In the genomic region with DNA sequence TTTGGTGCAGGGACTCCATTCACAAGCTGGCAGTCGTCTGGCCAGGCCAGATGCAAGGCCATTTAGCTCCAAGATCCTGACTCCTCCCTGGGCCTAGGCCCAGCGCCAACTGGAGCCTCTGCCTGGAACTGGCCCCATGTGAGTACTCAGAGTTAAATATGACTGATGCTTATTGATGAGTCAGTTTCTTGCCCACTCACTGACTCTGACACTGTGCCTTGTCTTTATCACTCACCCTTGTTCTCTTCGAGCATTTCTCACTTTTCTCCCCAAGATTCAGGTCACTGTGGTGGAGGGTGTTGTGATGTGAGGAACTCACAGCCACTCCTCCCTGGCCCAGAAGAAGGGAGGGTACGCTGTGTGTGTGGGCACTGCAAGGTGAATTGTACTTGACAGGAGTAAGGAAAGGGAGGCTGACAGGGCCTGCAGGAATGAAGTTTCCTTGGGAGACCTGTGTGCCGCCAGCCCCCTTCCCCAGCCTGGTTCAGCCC, we compare ENCODE assay signal across 11 cellular contexts. TPM values are rescaled to one million over a fixed set of nuclear protein-coding genes. Genes with fewer than 3 reads are reported as not detected.
DNase-seq lines count a peak whose midpoint lies in the region; ATAC-seq, FAIRE-seq and TF ChIP-seq lines count a peak whose summit lies in the region.
"Had no signal": no experiment of that assay in that cellular context is flagged by ENCODE, and none has a peak within 500 bp of the region (broad histone marks: within the 10 kb centered on the region; RNA-seq: fewer than 3 reads in every experiment).

No MANE protein-coding gene starts in this region.

- TF ChIP-seq CTCF in right lobe of liver (IDR thresholded peaks at IDR 0.05) = no peak
- TF ChIP-seq CTCF in HepG2 (CRISPR knock-in tag; IDR thresholded peaks at IDR 0.05) = no peak
- no peak for TF ChIP-seq CTCF in brain microvascular endothelial cell (IDR thresholded peaks at IDR 0.05; ENCODE audit: low read depth, low read length, missing control alignments)
- no peak for TF ChIP-seq CTCF in kidney (IDR thresholded peaks at IDR 0.05; ENCODE audit: borderline replicate concordance, extremely low read depth, insufficient read depth)

- no peak for FAIRE-seq in HepG2 (lab: Jason Lieb, UNC)
- no peak for FAIRE-seq in kidney (lab: Jason Lieb, UNC)

- H3K4me3 ChIP-seq in right lobe of liver = no peak overlapping the region
- no peak overlapping the region for H3K4me3 ChIP-seq in HepG2 (replicated peaks in 1 of 3; ENCODE audit: insufficient read depth in 1 of 3, low read depth in 2 of 3, low read length in 3 of 3)
- no peak overlapping the region for H3K4me3 ChIP-seq in brain microvascular endothelial cell (ENCODE audit: low read depth, low read length)
- no peak overlapping the region for H3K4me3 ChIP-seq in kidney (ENCODE audit: low read length in 2 of 2)
- H3K4me3 ChIP-seq: skin epidermis had no signal

- 69% methylated on average over 3 of the region's 5 CpGs for WGBS in right lobe of liver (ENCODE audit: insufficient coverage, low coverage, low lambda C conversion rate, missing lambda C conversion rate)
- WGBS in HepG2 (ENCODE audit: low lambda C conversion rate) = 97% methylated on average over 4 of the region's 5 CpGs

- ATAC-seq in right lobe of liver (peak; percentile 0 to 9 (median 4)), HepG2 (no peak), GM18511 (IDR thresholded peaks at IDR 0.05; ENCODE audit: unreplicated experiment) (no peak), HG03159 (IDR thresholded peaks at IDR 0.05; ENCODE audit: unreplicated experiment) (no peak)

- BruUV-seq in HepG2 (replicated peaks; lab: Mats Ljungman, UMichigan) = no TSS peak

- no peak overlapping the region for H3K4me2 ChIP-seq in HepG2 (ENCODE audit: low read depth, low read length)

- no peak overlapping the region for H2AFZ ChIP-seq in HepG2 (ENCODE audit: low read length)

- H3K27ac ChIP-seq in right lobe of liver (peak overlapping the region in 1 of 3 donors; percentile 34), HepG2 (ENCODE audit: extremely low read length, insufficient read depth, low read length) (no peak overlapping the region), brain microvascular endothelial cell (peak overlapping the region; percentile 21), kidney (ENCODE audit: low read depth in 2 of 2, low read length in 2 of 2) (peak overlapping the region in 1 of 2 donors; percentile 32)
- H3K27ac ChIP-seq: epithelial cell of prostate had no signal

- TF ChIP-seq POLR2A in right lobe of liver (IDR thresholded peaks at IDR 0.05) (no peak), HepG2 (IDR thresholded peaks at IDR 0.05; ENCODE audit: insufficient read depth in 1 of 2, low read depth in 2 of 2, low read length in 2 of 2) (no peak)

- no peak for TF ChIP-seq EP300 in HepG2 (IDR thresholded peaks at IDR 0.05; ENCODE audit: low read depth in 2 of 2, low read length in 2 of 2)
- no peak for TF ChIP-seq EP300 in HepG2 (CRISPR knock-in tag; IDR thresholded peaks at IDR 0.05; ENCODE audit: borderline replicate concordance)

- TF ChIP-seq RAD21 in HepG2 (CRISPR knock-in tag; IDR thresholded peaks at IDR 0.05) = no peak

- H3K36me3 ChIP-seq in right lobe of liver (peaks cover 0 to 9% (median 2%) of the 10 kb centered on the region in 4 donors), HepG2 (replicated peaks in 1 of 2; ENCODE audit: control insufficient read depth in 1 of 2, insufficient read depth in 2 of 2, low read length in 2 of 2) (peaks cover 4 to 14% of the 10 kb centered on the region in 2 experiments; a peak in 3 of 5 replicates), brain microvascular endothelial cell (replicated peaks) (no peaks in the 10 kb centered on the region), kidney (ENCODE audit: control insufficient read depth in 1 of 2, insufficient read depth in 2 of 2, low read length in 2 of 2) (no peaks in the 10 kb centered on the region)

- intact Hi-C loops in right lobe of liver (cut with DNase I) (loop anchor here in 1 of 2 donors (10.0 kb wide), 1 partner anchor 63 kb away; no protein-coding TSS in a partner anchor), HepG2 (cut with micrococcal nuclease; ENCODE audit: unreplicated experiment) (no loop called here), kidney (cut with DNase I) (no loop called here)

- in situ Hi-C loops in HepG2 (cut with HindIII; ENCODE audit: extremely low pct_ligation_motif_present, low pct_unique_long_range_greater_than_20kb) (no loop called here), brain microvascular endothelial cell (cut with HindIII; ENCODE audit: low pct_ligation_motif_present, low sequenced_read_pairs) (no loop called here)

- H3K4me1 ChIP-seq in right lobe of liver (peaks cover 0 to 76% (median 23%) of the 10 kb centered on the region in 4 donors), HepG2 (ENCODE audit: insufficient read depth, low read length) (peaks cover 27% of the 10 kb centered on the region), kidney (ENCODE audit: control insufficient read depth in 1 of 2, insufficient read depth in 1 of 2, low read depth in 1 of 2, low read length in 2 of 2) (peaks cover 9 to 44% of the 10 kb centered on the region in 2 donors)

- POLR2A ChIA-PET in HepG2 (lab: Yijun Ruan, JAX) = no interaction called here

- no peaks in the 10 kb centered on the region for H3K79me2 ChIP-seq in HepG2 (ENCODE audit: insufficient read depth, low read length)

- H3K27me3 ChIP-seq in right lobe of liver (no peaks in the 10 kb centered on the region), HepG2 (ENCODE audit: control insufficient read depth in 1 of 2, insufficient read depth in 2 of 2, low read length in 2 of 2) (no peaks in the 10 kb centered on the region), brain microvascular endothelial cell (replicated peaks) (no peaks in the 10 kb centered on the region)

- CTCF ChIA-PET in HepG2 (lab: Yijun Ruan, JAX; ENCODE audit: low intra/inter-chr PET ratio, low total read pairs) = no interaction called here

- no peaks in the 10 kb centered on the region for H4K20me1 ChIP-seq in HepG2 (ENCODE audit: insufficient read depth, low read length)

- H3K9ac ChIP-seq in HepG2 (ENCODE audit: insufficient read depth, low read depth, low read length) (no peak overlapping the region), kidney (ENCODE audit: low read length in 2 of 2) (no peak overlapping the region)

- H3K9me3 ChIP-seq in right lobe of liver (no peaks in the 10 kb centered on the region), HepG2 (ENCODE audit: low read length) (no peaks in the 10 kb centered on the region), kidney (ENCODE audit: control insufficient read depth in 1 of 2, low read length in 2 of 2) (no peaks in the 10 kb centered on the region)

- peak in 2 of 3 donors; percentile 63 to 76 for DNase-seq in right lobe of liver
- no peak for DNase-seq in HepG2 (ENCODE audit: low spot score)
- peak; percentile 84 for DNase-seq in brain microvascular endothelial cell
- DNase-seq in kidney = peak; percentile 83
- no peak for DNase-seq in T-helper 9 cell
- no peak for DNase-seq in COR-L47 (lab: John Stamatoyannopoulos, UW)
- DNase-seq: NCI-H1417 had no signal

RNA-seq across cellular contexts. Expression of a gene that starts 23.2 kb away (rescaled TPM):
- total RNA-seq in right lobe of liver (10 to 100 TPM in 4 of 6 experiments, 1 to 10 TPM in 2; 7.0 to 25.6 (median 17.5) TPM), HepG2 (2016; rRNA removed; fragmentation: Illumina TruSeq; extraction: Trizol) (7.4 and 13.3 TPM in 2 replicates), kidney (27.4 TPM)
- 26.0 and 28.4 TPM in 2 replicates for total RNA-seq in HepG2 (2016; cell fraction: cytosol; rRNA removed; fragmentation: Illumina TruSeq; extraction: Trizol; ENCODE audit: low read depth)
- 6.5 and 14.0 TPM in 2 replicates for total RNA-seq in HepG2 (2016; cell fraction: insoluble cytoplasmic fraction; rRNA removed; fragmentation: Illumina TruSeq; extraction: Trizol)
- 29.9 and 31.6 TPM in 2 replicates for total RNA-seq in HepG2 (2016; cell fraction: membrane; rRNA removed; fragmentation: Illumina TruSeq; extraction: Trizol)
- total RNA-seq in HepG2 (2016; cell fraction: nucleus; rRNA removed; fragmentation: Illumina TruSeq; extraction: Trizol) = 10.2 and 12.2 TPM in 2 replicates
- polyA plus RNA-seq in HepG2 (2011; rRNA removed) (9.1 and 12.5 TPM in 2 replicates), kidney (ENCODE audit: insufficient read depth, low read depth, low replicate concordance) (72.8 TPM)
- 8.8 and 9.2 TPM in 2 replicates for polyA plus RNA-seq in HepG2 (2011; cell fraction: cytosol; rRNA removed)
- 15.0 and 15.5 TPM in 2 replicates for polyA plus RNA-seq in HepG2 (2011; cell fraction: nucleus; rRNA removed)
- polyA plus RNA-seq in HepG2 (2012) = 7.8 and 8.2 TPM in 2 replicates
- 22.6 and 26.2 TPM in 2 replicates for polyA plus RNA-seq in HepG2 (2016; cell fraction: cytosol; fragmentation: Illumina TruSeq; extraction: Trizol; ENCODE audit: low read depth)
- 7.6 and 9.2 TPM in 2 replicates for polyA plus RNA-seq in HepG2 (2016; cell fraction: insoluble cytoplasmic fraction; fragmentation: Illumina TruSeq; extraction: Trizol; ENCODE audit: low read depth)
- 26.9 and 30.2 TPM in 2 replicates for polyA plus RNA-seq in HepG2 (2016; cell fraction: membrane; fragmentation: Illumina TruSeq; extraction: Trizol; ENCODE audit: low read depth)
- polyA plus RNA-seq in HepG2 (2016; cell fraction: nucleus; fragmentation: Illumina TruSeq; extraction: Trizol; ENCODE audit: insufficient read depth, low read depth) = 24.7 and 27.7 TPM in 2 replicates
- polyA minus RNA-seq in HepG2 (2011; rRNA and poly(A)+ RNA removed; ENCODE audit: low replicate concordance) = 17.0 and 116 TPM in 2 replicates
- 3.8 and 4.3 TPM in 2 replicates for polyA minus RNA-seq in HepG2 (2011; cell fraction: cytosol; rRNA and poly(A)+ RNA removed)
- polyA minus RNA-seq in HepG2 (2011; cell fraction: nucleus; rRNA and poly(A)+ RNA removed) = 5.8 and 7.1 TPM in 2 replicates

RNA-seq across cellular contexts. Expression of a gene that starts 28.4 kb away (rescaled TPM):
- total RNA-seq in right lobe of liver = 10 to 100 TPM; 12.6 to 65.2 (median 21.9) TPM
- 21.9 and 24.1 TPM in 2 replicates for total RNA-seq in HepG2 (2016; rRNA removed; fragmentation: Illumina TruSeq; extraction: Trizol)
- 4.3 and 4.6 TPM in 2 replicates for total RNA-seq in HepG2 (2016; cell fraction: cytosol; rRNA removed; fragmentation: Illumina TruSeq; extraction: Trizol; ENCODE audit: low read depth)
- total RNA-seq in HepG2 (2016; cell fraction: insoluble cytoplasmic fraction; rRNA removed; fragmentation: Illumina TruSeq; extraction: Trizol) = 20.7 and 23.2 TPM in 2 replicates
- 6.0 and 8.2 TPM in 2 replicates for total RNA-seq in HepG2 (2016; cell fraction: membrane; rRNA removed; fragmentation: Illumina TruSeq; extraction: Trizol)
- 10.8 and 11.7 TPM in 2 replicates for total RNA-seq in HepG2 (2016; cell fraction: nucleus; rRNA removed; fragmentation: Illumina TruSeq; extraction: Trizol)
- 20.7 and 22.5 TPM in 2 replicates for polyA plus RNA-seq in HepG2 (2011; rRNA removed)
- polyA plus RNA-seq in HepG2 (2011; cell fraction: cytosol; rRNA removed) = 25.0 and 33.9 TPM in 2 replicates
- 11.1 and 11.9 TPM in 2 replicates for polyA plus RNA-seq in HepG2 (2011; cell fraction: nucleus; rRNA removed)
- 12.9 and 13.5 TPM in 2 replicates for polyA plus RNA-seq in HepG2 (2012)
- 4.1 and 4.3 TPM in 2 replicates for polyA plus RNA-seq in HepG2 (2016; cell fraction: cytosol; fragmentation: Illumina TruSeq; extraction: Trizol; ENCODE audit: low read depth)
- 29.3 and 35.5 TPM in 2 replicates for polyA plus RNA-seq in HepG2 (2016; cell fraction: insoluble cytoplasmic fraction; fragmentation: Illumina TruSeq; extraction: Trizol; ENCODE audit: low read depth)
- polyA plus RNA-seq in HepG2 (2016; cell fraction: membrane; fragmentation: Illumina TruSeq; extraction: Trizol; ENCODE audit: low read depth) = 5.8 and 6.4 TPM in 2 replicates
- 15.1 and 15.2 TPM in 2 replicates for polyA plus RNA-seq in HepG2 (2016; cell fraction: nucleus; fragmentation: Illumina TruSeq; extraction: Trizol; ENCODE audit: insufficient read depth, low read depth)
- 16.9 and 47.3 TPM in 2 replicates for polyA minus RNA-seq in HepG2 (2011; rRNA and poly(A)+ RNA removed; ENCODE audit: low replicate concordance)
- polyA minus RNA-seq in HepG2 (2011; cell fraction: cytosol; rRNA and poly(A)+ RNA removed) = 5.5 and 10.6 TPM in 2 replicates
- polyA minus RNA-seq in HepG2 (2011; cell fraction: nucleus; rRNA and poly(A)+ RNA removed) = 7.1 and 7.6 TPM in 2 replicates
- 24.2 TPM for total RNA-seq in kidney
- polyA plus RNA-seq in kidney (ENCODE audit: insufficient read depth, low read depth, low replicate concordance) = 23.9 TPM

RNA-seq across cellular contexts. Expression of a gene that starts 49.4 kb away (rescaled TPM):
- total RNA-seq in right lobe of liver (10 to 100 TPM in 2 of 6 experiments, 1 to 10 TPM in 4; 8.0 to 12.1 (median 9.7) TPM), HepG2 (2016; rRNA removed; fragmentation: Illumina TruSeq; extraction: Trizol) (5.4 and 6.2 TPM in 2 replicates), kidney (12.1 TPM)
- 1.8 and 1.9 TPM in 2 replicates for total RNA-seq in HepG2 (2016; cell fraction: cytosol; rRNA removed; fragmentation: Illumina TruSeq; extraction: Trizol; ENCODE audit: low read depth)
- 5.5 and 5.6 TPM in 2 replicates for total RNA-seq in HepG2 (2016; cell fraction: insoluble cytoplasmic fraction; rRNA removed; fragmentation: Illumina TruSeq; extraction: Trizol)
- 4.3 TPM in 2 replicates for total RNA-seq in HepG2 (2016; cell fraction: membrane; rRNA removed; fragmentation: Illumina TruSeq; extraction: Trizol)
- 4.4 and 5.5 TPM in 2 replicates for total RNA-seq in HepG2 (2016; cell fraction: nucleus; rRNA removed; fragmentation: Illumina TruSeq; extraction: Trizol)
- polyA plus RNA-seq in HepG2 (2011; rRNA removed) (5.7 and 7.0 TPM in 2 replicates), kidney (ENCODE audit: insufficient read depth, low read depth, low replicate concordance) (5.8 TPM)
- 4.5 and 5.2 TPM in 2 replicates for polyA plus RNA-seq in HepG2 (2011; cell fraction: cytosol; rRNA removed)
- polyA plus RNA-seq in HepG2 (2011; cell fraction: nucleus; rRNA removed) = 9.1 and 10.8 TPM in 2 replicates
- polyA plus RNA-seq in HepG2 (2012) = 4.6 and 5.5 TPM in 2 replicates
- polyA plus RNA-seq in HepG2 (2016; cell fraction: cytosol; fragmentation: Illumina TruSeq; extraction: Trizol; ENCODE audit: low read depth) = 1.6 and 1.8 TPM in 2 replicates
- polyA plus RNA-seq in HepG2 (2016; cell fraction: insoluble cytoplasmic fraction; fragmentation: Illumina TruSeq; extraction: Trizol; ENCODE audit: low read depth) = 6.8 and 8.2 TPM in 2 replicates
- polyA plus RNA-seq in HepG2 (2016; cell fraction: membrane; fragmentation: Illumina TruSeq; extraction: Trizol; ENCODE audit: low read depth) = 3.3 and 3.8 TPM in 2 replicates
- 9.4 and 9.9 TPM in 2 replicates for polyA plus RNA-seq in HepG2 (2016; cell fraction: nucleus; fragmentation: Illumina TruSeq; extraction: Trizol; ENCODE audit: insufficient read depth, low read depth)
- polyA minus RNA-seq in HepG2 (2011; rRNA and poly(A)+ RNA removed; ENCODE audit: low replicate concordance) = 14.2 and 15.0 TPM in 2 replicates
- 6.2 and 6.8 TPM in 2 replicates for polyA minus RNA-seq in HepG2 (2011; cell fraction: cytosol; rRNA and poly(A)+ RNA removed)
- 5.8 and 10.1 TPM in 2 replicates for polyA minus RNA-seq in HepG2 (2011; cell fraction: nucleus; rRNA and poly(A)+ RNA removed)

Comparison
In these comparisons a context has a peak if more than half of its experiments do, and no peak if none do; other contexts are left out.
1. ATAC-seq: peak in right lobe of liver (4 of 4); none in HepG2 (single experiment), GM18511 (single experiment) and HG03159 (single experiment).
2. DNase-seq: peak in right lobe of liver (2 of 3), brain microvascular endothelial cell (single experiment) and kidney (single experiment); none in HepG2 (single experiment), T-helper 9 cell (single experiment) and COR-L47 (single experiment).